In genomic region chr12:122206976-122207375, GRCh38 we compare ENCODE assay signal across 18 cellular contexts. TPM values are rescaled to one million over a fixed set of nuclear protein-coding genes. Genes with fewer than 3 reads are reported as not detected.
DNase-seq lines count a peak whose midpoint lies in the region; ATAC-seq and TF ChIP-seq lines count a peak whose summit lies in the region.
"Had no signal": no experiment of that assay in that cellular context is flagged by ENCODE, and none has a peak within 500 bp of the region (broad histone marks: within the 10 kb centered on the region; RNA-seq: fewer than 3 reads in every experiment).

No MANE protein-coding gene starts in this region.

- TF ChIP-seq CTCF in CD4-positive, alpha-beta T cell (IDR thresholded peaks at IDR 0.05): no peak
- TF ChIP-seq CTCF in GM20000 (IDR thresholded peaks at IDR 0.05; ENCODE audit: extremely low read depth, missing control alignments): no peak
- no peak for TF ChIP-seq CTCF in left lung (IDR thresholded peaks at IDR 0.05)

- H3K4me3 ChIP-seq in left lung: no peak overlapping the region

- peaks cover 35% of the 10 kb centered on the region for H3K36me3 Mint-ChIP-seq in CD4-positive, alpha-beta T cell (ENCODE audit: low read depth)
- peaks cover 2% of the 10 kb centered on the region for H3K36me3 Mint-ChIP-seq in IgD-negative memory B cell

- H3K27ac Mint-ChIP-seq in CD4-positive, alpha-beta T cell: peak overlapping the region; percentile 42
- peak overlapping the region in 2 of 3 donors; percentile 4 to 93 for H3K27ac Mint-ChIP-seq in IgD-negative memory B cell

- POLR2A ChIA-PET in CD4-positive, alpha-beta T cell (lab: Charles Lee): interaction anchor here (2.9 kb wide), 1 partner anchor 19 kb away, joined by 15 read pairs; the partner anchor contains the start of gene DIABLO

- DNase-seq in CD4-positive, alpha-beta T cell: no peak
- peak; percentile 82 for DNase-seq in mesenteric fat pad (ENCODE audit: low spot score)
- DNase-seq in GM20000 (ENCODE audit: low spot score): no peak
- no peak for DNase-seq in left lung
- DNase-seq: C1 segment of cervical spinal cord, NCI-H1417, NCI-H187, NCI-H2107, NCI-H2227 treated with DMSO at 0.1 percent for 48 hours, NCI-H510A treated with DMSO at 0.1 percent for 48 hours, NCI-H774, SHP77 treated with DMSO at 0.1 percent for 48 hours, SK-N-SH had no signal

- CTCF ChIA-PET in CD4-positive, alpha-beta T cell (lab: Charles Lee): no interaction called here

- no peak for ATAC-seq in CD4-positive, alpha-beta T cell (ENCODE audit: poor library complexity)
- ATAC-seq in GM21447 (IDR thresholded peaks at IDR 0.05; ENCODE audit: unreplicated experiment) (no peak), left lung (no peak)

- no peaks in the 10 kb centered on the region for H3K9me3 Mint-ChIP-seq in CD4-positive, alpha-beta T cell
- H3K9me3 Mint-ChIP-seq in IgD-negative memory B cell: no peaks in the 10 kb centered on the region

- H3K4me3 Mint-ChIP-seq in CD4-positive, alpha-beta T cell: no peak overlapping the region
- peak overlapping the region in 1 of 4 donors; percentile 54 for H3K4me3 Mint-ChIP-seq in IgD-negative memory B cell

- H3K27me3 ChIP-seq in CD4-positive, alpha-beta T cell (ENCODE audit: control insufficient read depth, insufficient read depth, low read length): no peaks in the 10 kb centered on the region
- peaks cover 22 to 47% of the 10 kb centered on the region in 2 donors for H3K27me3 ChIP-seq in left lung

- no peaks in the 10 kb centered on the region for H3K27me3 Mint-ChIP-seq in CD4-positive, alpha-beta T cell
- H3K27me3 Mint-ChIP-seq in IgD-negative memory B cell: peaks cover 16% of the 10 kb centered on the region

- intact Hi-C loops in CD4-positive, alpha-beta T cell (cut with DNase I, micrococcal nuclease): no loop called here
- intact Hi-C loops in left lung (cut with DNase I): no loop called here

- H3K36me3 ChIP-seq in left lung: peaks cover 0 to 55% of the 10 kb centered on the region in 2 donors

- peaks cover 12% of the 10 kb centered on the region for H3K4me1 Mint-ChIP-seq in CD4-positive, alpha-beta T cell (ENCODE audit: low read depth)
- H3K4me1 Mint-ChIP-seq in IgD-negative memory B cell: peaks cover 4 to 9% (median 4%) of the 10 kb centered on the region in 3 donors

- no peaks in the 10 kb centered on the region for H3K9me3 ChIP-seq in CD4-positive, alpha-beta T cell (ENCODE audit: control insufficient read depth, low read length)
- H3K9me3 ChIP-seq in left lung: no peaks in the 10 kb centered on the region
- H3K9me3 ChIP-seq: SK-N-SH had no signal

- no peak overlapping the region for H3K27ac ChIP-seq in CD4-positive, alpha-beta T cell (ENCODE audit: low read depth, low read length)
- H3K27ac ChIP-seq in left lung: no peak overlapping the region

- peaks cover 0 to 17% of the 10 kb centered on the region in 2 donors for H3K4me1 ChIP-seq in left lung

RNA-seq across cellular contexts. Expression of gene B3GNT4, which starts 3.5 kb away (rescaled TPM):
- not detected for total RNA-seq in CD4-positive, alpha-beta T cell
- polyA plus RNA-seq in IgD-negative memory B cell: 0.29 TPM
- not detected for total RNA-seq in mesenteric fat pad
- total RNA-seq in left lung: under 1 TPM; 0.23 to 0.42 TPM
- total RNA-seq: OCI-LY7 had no signal

RNA-seq across cellular contexts. Expression of gene DIABLO, which starts 18.9 kb away (rescaled TPM):
- total RNA-seq in CD4-positive, alpha-beta T cell: 10 to 100 TPM; 90.3 to 91.3 TPM
- polyA plus RNA-seq in IgD-negative memory B cell: 51.0 TPM
- total RNA-seq in mesenteric fat pad (29.8 TPM), left lung (10 to 100 TPM; 34.6 to 34.7 TPM)

RNA-seq across cellular contexts. Expression of gene LRRC43, which starts 24.1 kb away (rescaled TPM):
- not detected for total RNA-seq in CD4-positive, alpha-beta T cell
- polyA plus RNA-seq in IgD-negative memory B cell: not detected
- total RNA-seq in mesenteric fat pad: 1.1 TPM
- 1 to 10 TPM in 1 of 2 donors, under 1 TPM in 1; 0.70 to 2.1 TPM for total RNA-seq in left lung
- total RNA-seq: H4, M059J, OCI-LY7 had no signal

RNA-seq across cellular contexts. Expression of gene IL31, which starts 33.0 kb away (rescaled TPM):
- not detected for total RNA-seq in CD4-positive, alpha-beta T cell
- not detected for polyA plus RNA-seq in IgD-negative memory B cell
- total RNA-seq in mesenteric fat pad (not detected), left lung (not detected)
- total RNA-seq: H4, M059J, OCI-LY7 had no signal
- polyA plus RNA-seq: SK-N-SH had no signal

RNA-seq across cellular contexts. Expression of gene VPS33A, which starts 59.3 kb away (rescaled TPM):
- total RNA-seq in CD4-positive, alpha-beta T cell: 10 to 100 TPM; 12.0 to 14.2 TPM
- 27.6 TPM for polyA plus RNA-seq in IgD-negative memory B cell
- 15.2 TPM for total RNA-seq in mesenteric fat pad
- total RNA-seq in left lung: 10 to 100 TPM; 18.7 to 21.4 TPM
